ENCODE assay signal across 20 cellular contexts in genomic region chr21:35057428-35057827, GRCh38. TPM values are rescaled to one million over a fixed set of nuclear protein-coding genes. Genes with fewer than 3 reads are reported as not detected.
DNase-seq lines count a peak whose midpoint lies in the region; ATAC-seq and TF ChIP-seq lines count a peak whose summit lies in the region.
"Had no signal": no experiment of that assay in that cellular context is flagged by ENCODE, and none has a peak within 500 bp of the region (broad histone marks: within the 10 kb centered on the region; RNA-seq: fewer than 3 reads in every experiment).

No MANE protein-coding gene starts in this region.

- no peak overlapping the region for H2AK9ac ChIP-seq in IMR-90 (replicated peaks; ENCODE audit: low read depth, low read length, poor library complexity)

- no peak overlapping the region for H3K4me2 ChIP-seq in IMR-90 (ENCODE audit: low read depth, low read length)
- H3K4me2 ChIP-seq: A549 had no signal

- intact Hi-C loops in IMR-90 (cut with micrococcal nuclease) = loop anchor here (10.0 kb wide), 1 partner anchor 447 kb away; no protein-coding TSS in a partner anchor

- no peak overlapping the region for H3K14ac ChIP-seq in IMR-90 (replicated peaks; ENCODE audit: low read depth, low read length)

- H3K27ac ChIP-seq in IMR-90 (ENCODE audit: insufficient read depth, low read length) = no peak overlapping the region
- H3K27ac ChIP-seq: A549, adrenal gland, right lobe of liver, RWPE1, upper lobe of right lung had no signal

- H4K8ac ChIP-seq in IMR-90 (ENCODE audit: low read depth in 2 of 2, low read length in 2 of 2) = no peak overlapping the region

- H3K56ac ChIP-seq in IMR-90 (ENCODE audit: extremely low read depth, insufficient read depth, low read length) = no peak overlapping the region

- no peak for TF ChIP-seq POLR2A in IMR-90 (IDR thresholded peaks at IDR 0.05; ENCODE audit: low read depth, low read length)

- POLR2A ChIA-PET in IMR-90 (lab: Charles Lee; ENCODE audit: unreplicated experiment) = no interaction called here

- no peaks in the 10 kb centered on the region for H3K9me3 Mint-ChIP-seq in activated CD8-positive, alpha-beta memory T cell treated with anti-CD3 and anti-CD28 coated beads, Interleukin-2, amount 10 ng/mL, durations not matched to agents 7 days and 5 days (ENCODE audit: low read depth)
- H3K9me3 Mint-ChIP-seq in stimulated activated effector memory CD8-positive, alpha-beta T cell treated with anti-CD3 and anti-CD28 coated beads, Interleukin-12 subunit alpha, Interleukin-12 subunit beta, amount 100 ng/mL, for 72 hours = no peaks in the 10 kb centered on the region
- H3K9me3 Mint-ChIP-seq: T-cell had no signal

- H3K9me3 ChIP-seq in IMR-90 (ENCODE audit: control insufficient read depth, insufficient read depth, low read length) = no peaks in the 10 kb centered on the region
- H3K9me3 ChIP-seq: A549, adrenal gland, right lobe of liver, upper lobe of right lung had no signal

- peaks cover 33% of the 10 kb centered on the region for H3K4me1 Mint-ChIP-seq in activated CD8-positive, alpha-beta memory T cell treated with anti-CD3 and anti-CD28 coated beads, Interleukin-2, amount 10 ng/mL, durations not matched to agents 7 days and 5 days
- H3K4me1 Mint-ChIP-seq in stimulated activated effector memory CD8-positive, alpha-beta T cell treated with anti-CD3 and anti-CD28 coated beads, Interleukin-12 subunit alpha, Interleukin-12 subunit beta, amount 100 ng/mL, for 72 hours = peaks cover 43% of the 10 kb centered on the region

- H4K20me1 ChIP-seq in IMR-90 (ENCODE audit: insufficient read depth, low read length) = no peaks in the 10 kb centered on the region

- no peak overlapping the region for H3K18ac ChIP-seq in IMR-90 (ENCODE audit: low read depth, low read length)

- no peaks in the 10 kb centered on the region for H3K79me1 ChIP-seq in IMR-90 (ENCODE audit: low read depth in 1 of 2, low read length in 2 of 2)

- TF ChIP-seq CTCF in IMR-90 (conservative IDR thresholded peaks at IDR 0.05; ENCODE audit: low read depth, low read length) = no peak

- H4K91ac ChIP-seq in IMR-90 (ENCODE audit: insufficient read depth, low read depth, low read length) = no peak overlapping the region

- ATAC-seq in activated CD8-positive, alpha-beta memory T cell treated with anti-CD3 and anti-CD28 coated beads, Interleukin-2, amount 10 ng/mL, durations not matched to agents 7 days and 5 days = peak; percentile 23
- ATAC-seq in HG02588 (IDR thresholded peaks at IDR 0.05; ENCODE audit: unreplicated experiment) (peak; percentile 78), IMR-90 (ENCODE audit: low read depth) (no peak), SK-N-SH treated with all-trans-retinoic acid at 6 μM for 48 hours (no peak)
- ATAC-seq in stimulated activated effector memory CD8-positive, alpha-beta T cell treated with anti-CD3 and anti-CD28 coated beads, Interleukin-12 subunit alpha, Interleukin-12 subunit beta, amount 100 ng/mL, for 72 hours = peak; percentile 82
- ATAC-seq: A549, right lobe of liver, T-cell, upper lobe of right lung had no signal

- no peak for TF ChIP-seq RAD21 in IMR-90 (IDR thresholded peaks at IDR 0.05; ENCODE audit: low read length)

- no peak overlapping the region for H3K4me3 Mint-ChIP-seq in activated CD8-positive, alpha-beta memory T cell treated with anti-CD3 and anti-CD28 coated beads, Interleukin-2, amount 10 ng/mL, durations not matched to agents 7 days and 5 days
- H3K4me3 Mint-ChIP-seq in stimulated activated effector memory CD8-positive, alpha-beta T cell treated with anti-CD3 and anti-CD28 coated beads, Interleukin-12 subunit alpha, Interleukin-12 subunit beta, amount 100 ng/mL, for 72 hours = peak overlapping the region; percentile 35
- H3K4me3 Mint-ChIP-seq: T-cell had no signal

- no peaks in the 10 kb centered on the region for H3K36me3 ChIP-seq in IMR-90 (ENCODE audit: control insufficient read depth, insufficient read depth, low read length)
- H3K36me3 ChIP-seq: adrenal gland, right lobe of liver, upper lobe of right lung had no signal

- no peak for DNase-seq in activated CD8-positive, alpha-beta memory T cell treated with anti-CD3 and anti-CD28 coated beads, Interleukin-2, amount 10 ng/mL, durations not matched to agents 7 days and 5 days
- no peak for DNase-seq in activated CD8-positive, alpha-beta memory T cell treated with anti-CD3 and anti-CD28 coated beads, Interleukin-2, amount 50 U/mL, for 4 hours
- DNase-seq in IMR-90 = no peak
- peak in 1 of 2 donors; percentile 62 for DNase-seq in stimulated activated effector memory CD8-positive, alpha-beta T cell treated with anti-CD3 and anti-CD28 coated beads, Interleukin-12 subunit alpha, Interleukin-12 subunit beta, amount 100 ng/mL, for 72 hours (ENCODE audit: low spot score in 2 of 2)
- DNase-seq in cerebellum (ENCODE audit: low spot score) = no peak
- no peak for DNase-seq in LoVo (ENCODE audit: low spot score)
- DNase-seq: activated CD4-positive, CD25-positive, alpha-beta regulatory T cell; adrenal gland; CD8-positive, alpha-beta memory T cell; mesenchymal stem cell; NCI-H2081; NCI-H69; right lobe of liver; stimulated activated CD8-positive, alpha-beta memory T cell treated with anti-CD3 and anti-CD28 coated beads, Interleukin-4, amount 100 ng/mL, for 48 hours; T-cell; upper lobe of right lung had no signal

- in situ Hi-C loops in IMR-90 (cut with MboI; ENCODE audit: low sequenced_read_pairs) = no loop called here

- H3K36me3 Mint-ChIP-seq in activated CD8-positive, alpha-beta memory T cell treated with anti-CD3 and anti-CD28 coated beads, Interleukin-2, amount 10 ng/mL, durations not matched to agents 7 days and 5 days = peaks cover 4% of the 10 kb centered on the region
- H3K36me3 Mint-ChIP-seq in stimulated activated effector memory CD8-positive, alpha-beta T cell treated with anti-CD3 and anti-CD28 coated beads, Interleukin-12 subunit alpha, Interleukin-12 subunit beta, amount 100 ng/mL, for 72 hours = no peaks in the 10 kb centered on the region
- H3K36me3 Mint-ChIP-seq: T-cell had no signal

- peaks cover 5% of the 10 kb centered on the region for H3K4me1 ChIP-seq in IMR-90 (ENCODE audit: control insufficient read depth, insufficient read depth, low read length)
- H3K4me1 ChIP-seq: A549, adrenal gland, right lobe of liver, upper lobe of right lung had no signal

- dilution Hi-C loops in IMR-90 (cut with HindIII; ENCODE audit: low sequenced_read_pairs, unreplicated experiment) = no loop called here

- peaks cover 14% of the 10 kb centered on the region for H3K27me3 Mint-ChIP-seq in activated CD8-positive, alpha-beta memory T cell treated with anti-CD3 and anti-CD28 coated beads, Interleukin-2, amount 10 ng/mL, durations not matched to agents 7 days and 5 days
- H3K27me3 Mint-ChIP-seq: CD8-positive, alpha-beta memory T cell; T-cell had no signal

- 0 out of 2 replicates have a peak, but pooled peaks cover 3% of the 10 kb centered on the region for H3K9me1 ChIP-seq in IMR-90 (ENCODE audit: insufficient read depth, low read length)

- no peak overlapping the region for H2BK5ac ChIP-seq in IMR-90 (ENCODE audit: low read depth, low read length, poor library complexity, severe bottlenecking)

- no peak overlapping the region for H4K5ac ChIP-seq in IMR-90 (ENCODE audit: low read depth, low read length)

- no peak overlapping the region for H3K23ac ChIP-seq in IMR-90 (ENCODE audit: low read depth, low read length)

- H3K9ac ChIP-seq in IMR-90 (ENCODE audit: low read depth, low read length) = no peak overlapping the region

- no peak overlapping the region for H2AK5ac ChIP-seq in IMR-90 (ENCODE audit: low read depth, low read length)

- H2AFZ ChIP-seq in IMR-90 (replicated peaks; ENCODE audit: low read length, poor library complexity) = no peak overlapping the region

- no peak overlapping the region for H3K4me3 ChIP-seq in IMR-90 (ENCODE audit: insufficient read depth, low read depth, low read length)
- H3K4me3 ChIP-seq: A549, adrenal gland, right lobe of liver, upper lobe of right lung had no signal

- peak overlapping the region; percentile 2; the same call in 1 of the 3 replicates for H2BK15ac ChIP-seq in IMR-90 (ENCODE audit: low read depth, low read length)

- no peak overlapping the region for H3K27ac Mint-ChIP-seq in activated CD8-positive, alpha-beta memory T cell treated with anti-CD3 and anti-CD28 coated beads, Interleukin-2, amount 10 ng/mL, durations not matched to agents 7 days and 5 days
- H3K27ac Mint-ChIP-seq in stimulated activated effector memory CD8-positive, alpha-beta T cell treated with anti-CD3 and anti-CD28 coated beads, Interleukin-12 subunit alpha, Interleukin-12 subunit beta, amount 100 ng/mL, for 72 hours = peak overlapping the region; percentile 7
- H3K27ac Mint-ChIP-seq: T-cell had no signal

- H2BK20ac ChIP-seq in IMR-90 (ENCODE audit: low read depth, low read length) = peak overlapping the region; percentile 23; the same call in 1 of the 2 replicates

- CTCF ChIA-PET in activated CD8-positive, alpha-beta memory T cell treated with anti-CD3 and anti-CD28 coated beads, Interleukin-2, amount 10 ng/mL, durations not matched to agents 7 days and 5 days (lab: Charles Lee) = interaction anchor here (0.9 to 1.4 kb wide), 2 partner anchors 11 to 68 kb away, joined by 3 to 4 read pairs; no protein-coding TSS in a partner anchor
- CTCF ChIA-PET in IMR-90 (lab: Yijun Ruan, JAX) = no interaction called here

- peak overlapping the region; percentile 29; the same call in 1 of the 2 replicates for H3K4ac ChIP-seq in IMR-90 (ENCODE audit: low read depth, low read length)

- no peaks in the 10 kb centered on the region; the same call in 1 of the 2 replicates for H3K27me3 ChIP-seq in IMR-90 (ENCODE audit: control insufficient read depth, insufficient read depth, low read length)
- H3K27me3 ChIP-seq: adrenal gland, right lobe of liver, upper lobe of right lung had no signal

- H2BK120ac ChIP-seq in IMR-90 (ENCODE audit: low read depth, low read length) = no peak overlapping the region

- no TSS peak for BruUV-seq in IMR-90 (replicated peaks; lab: Mats Ljungman, UMichigan)

- 90% methylated on average over 2 of the region's 7 CpGs; no CpG with 5 or more reads in 1 of the 2 experiments for WGBS in IMR-90 (ENCODE audit: extremely low coverage in 2 of 2, insufficient read length in 1 of 2), 2 experiments

TF ChIP-seq in IMR-90, 13 proteins besides CTCF, POLR2A, EP300 and RAD21 (continues in another document):
- no peak for TF ChIP-seq NFE2L2 (IDR thresholded peaks at IDR 0.05; ENCODE audit: low read depth, low read length)
- no peak for TF ChIP-seq FOS (IDR thresholded peaks at IDR 0.05; ENCODE audit: low read depth, low read length)

TF ChIP-seq in SK-N-SH treated with all-trans-retinoic acid at 6 μM for 48 hours, 23 proteins besides CTCF, POLR2A, EP300 and RAD21 (continues in another document):
- no peak for TF ChIP-seq ZFP30 (CRISPR knock-in tag; IDR thresholded peaks at IDR 0.05)

RNA-seq across cellular contexts. Expression of gene RUNX1, which starts 8.3 kb away (rescaled TPM):
- 10 to 100 TPM; 23.3 to 35.3 TPM for total RNA-seq in activated CD8-positive, alpha-beta memory T cell treated with anti-CD3 and anti-CD28 coated beads, Interleukin-2, amount 10 ng/mL, durations not matched to agents 7 days and 5 days
- total RNA-seq in IMR-90 (2012; rRNA removed) (16.7 and 56.5 TPM in 2 replicates), cerebellum (1.8 TPM)
- polyA plus RNA-seq in IMR-90 (2012; rRNA removed) = 34.5 and 45.0 TPM in 2 replicates
- 33.2 and 58.6 TPM in 2 replicates for polyA plus RNA-seq in IMR-90 (2012; cell fraction: cytosol; rRNA removed)
- polyA plus RNA-seq in IMR-90 (2012; cell fraction: nucleus; rRNA removed; ENCODE audit: low replicate concordance) = 85.5 and 137 TPM in 2 replicates

Comparison
In these comparisons a context has a peak if more than half of its experiments do, and no peak if none do; other contexts are left out.
1. ATAC-seq: peak in activated CD8-positive, alpha-beta memory T cell treated with anti-CD3 and anti-CD28 coated beads, Interleukin-2, amount 10 ng/mL, durations not matched to agents 7 days and 5 days (single experiment), HG02588 (single experiment) and stimulated activated effector memory CD8-positive, alpha-beta T cell treated with anti-CD3 and anti-CD28 coated beads, Interleukin-12 subunit alpha, Interleukin-12 subunit beta, amount 100 ng/mL, for 72 hours (single experiment); none in IMR-90 (single experiment) and SK-N-SH treated with all-trans-retinoic acid at 6 μM for 48 hours (single experiment).